8 cellular contexts compared by ENCODE assay signal in genomic region chr2:22355816-22356433, GRCh38.
DNase-seq lines count a peak whose midpoint lies in the region; ATAC-seq and TF ChIP-seq lines count a peak whose summit lies in the region.

No MANE protein-coding gene starts in this region.

- peak; percentile 82 for TF ChIP-seq CTCF in OCI-LY1 (IDR thresholded peaks at IDR 0.05; ENCODE audit: low read length)

- no peaks in the 10 kb centered on the region for H3K27me3 ChIP-seq in OCI-LY1 (ENCODE audit: insufficient read depth, low read length)

- H3K9me3 ChIP-seq in OCI-LY1 (ENCODE audit: low read length) = no peaks in the 10 kb centered on the region

- H3F3A ChIP-seq in OCI-LY1 (ENCODE audit: insufficient read depth, low read length) = no peaks in the 10 kb centered on the region

- H2AFZ ChIP-seq in OCI-LY1 (ENCODE audit: low read length) = no peak overlapping the region

- no peaks in the 10 kb centered on the region for H3K79me2 ChIP-seq in OCI-LY1 (ENCODE audit: insufficient read depth, low read length)

- peak; percentile 84 for ATAC-seq in HG02623 (IDR thresholded peaks at IDR 0.05; ENCODE audit: unreplicated experiment)
- ATAC-seq in HG03442 (IDR thresholded peaks at IDR 0.05; ENCODE audit: unreplicated experiment) = no peak

- H3K4me1 ChIP-seq in OCI-LY1 (ENCODE audit: insufficient read depth, low read length, severe bottlenecking) = no peaks in the 10 kb centered on the region

- H3K36me3 ChIP-seq in OCI-LY1 (ENCODE audit: insufficient read depth, low read length) = no peaks in the 10 kb centered on the region

- no peaks in the 10 kb centered on the region for H4K20me1 ChIP-seq in OCI-LY1 (ENCODE audit: insufficient read depth, low read length)

- no peak overlapping the region for H3K4me2 ChIP-seq in OCI-LY1 (ENCODE audit: low read length)

- DNase-seq in activated CD4-positive, alpha-beta T cell treated with anti-CD3 and anti-CD28 coated beads for 24 hours (ENCODE audit: low read depth in 2 of 2) = peak; percentile 9 to 29
- DNase-seq in activated CD4-positive, alpha-beta T cell treated with anti-CD3 and anti-CD28 coated beads for 1 hour = no peak
- DNase-seq in amygdala (lab: John Stamatoyannopoulos, UW) (peak in 46 of 56 donors; percentile 0 to 84 (median 20)), iPS-NIHi11 (ENCODE audit: low spot score) (peak; percentile 75)
- DNase-seq in stimulated activated CD4-positive, alpha-beta T cell treated with anti-CD3 and anti-CD28 coated beads, Interleukin-12 subunit alpha, Interleukin-12 subunit beta, amount 100 ng/mL, for 48 hours (ENCODE audit: low read depth in 2 of 3, low spot score in 1 of 3) = peak; percentile 7 to 30 (median 13)

- no peak overlapping the region for H3K9ac ChIP-seq in OCI-LY1 (ENCODE audit: low read length)

- no peak overlapping the region for H3K4me3 ChIP-seq in OCI-LY1 (ENCODE audit: low read depth, low read length, poor library complexity, severe bottlenecking)

- H3K27ac ChIP-seq in OCI-LY1 (ENCODE audit: low read depth, low read length, poor library complexity, severe bottlenecking) = no peak overlapping the region

- no peaks in the 10 kb centered on the region for H3K9me2 ChIP-seq in OCI-LY1 (ENCODE audit: low read depth, low read length)
